In genomic region chr7:137715101-137715500, GRCh38 we compare ENCODE assay signal across 18 cellular contexts.
"Had no signal": no experiment of that assay in that cellular context is flagged by ENCODE, and none has a peak within 500 bp of the region (broad histone marks: within the 10 kb centered on the region; RNA-seq: fewer than 3 reads in every experiment).

No MANE protein-coding gene starts in this region.

- H3K9me3 ChIP-seq: psoas muscle, right lobe of liver, SK-N-SH, spleen, thoracic aorta, upper lobe of right lung had no signal

- H3K27me3 ChIP-seq: right lobe of liver, spleen, upper lobe of right lung had no signal

- H3K36me3 ChIP-seq: right lobe of liver, spleen, thoracic aorta, upper lobe of right lung had no signal

- H3K27ac ChIP-seq: psoas muscle, right lobe of liver, spleen, thoracic aorta, upper lobe of right lung had no signal

- FAIRE-seq: endothelial cell of umbilical vein had no signal

- H3K4me3 ChIP-seq: psoas muscle, right lobe of liver, spleen, thoracic aorta, upper lobe of right lung had no signal

- H3K4me1 ChIP-seq: psoas muscle, right lobe of liver, upper lobe of right lung had no signal

- DNase-seq: activated CD4-positive, alpha-beta T cell treated with anti-CD3 and anti-CD28 coated beads, Interleukin-2, amount 50 U/mL, for 4 hours; activated CD4-positive, CD25-positive, alpha-beta regulatory T cell treated with anti-CD3 and anti-CD28 coated beads, Interleukin-2, amount 50 U/mL, for 72 hours; activated naive CD4-positive, alpha-beta T cell treated with anti-CD3 and anti-CD28 coated beads for 36 hours; activated naive CD8-positive, alpha-beta T cell treated with anti-CD3 and anti-CD28 coated beads, Interleukin-2, amount 50 U/mL, for 24 hours; cortex of kidney; effector CD4-positive, alpha-beta T cell; hypothalamus; psoas muscle; right lobe of liver; SK-N-SH; spleen; stimulated activated naive CD8-positive, alpha-beta T cell treated with anti-CD3 and anti-CD28 coated beads, Interleukin-15, amount 100 ng/mL, for 72 hours; T-helper 1 cell; T1000; upper lobe of right lung had no signal

- ATAC-seq: activated naive CD8-positive, alpha-beta T cell treated with anti-CD3 and anti-CD28 coated beads, Interleukin-2, amount 50 U/mL, for 24 hours; activated T-helper 17 cell treated with anti-CD3 and anti-CD28 coated beads, Interleukin-2, amount 50 U/mL, for 72 hours; psoas muscle; right lobe of liver; stimulated activated naive CD8-positive, alpha-beta T cell treated with anti-CD3 and anti-CD28 coated beads, Interleukin-15, amount 100 ng/mL, for 72 hours; upper lobe of right lung had no signal
